22 cellular contexts compared by ENCODE assay signal in the genomic region with DNA sequence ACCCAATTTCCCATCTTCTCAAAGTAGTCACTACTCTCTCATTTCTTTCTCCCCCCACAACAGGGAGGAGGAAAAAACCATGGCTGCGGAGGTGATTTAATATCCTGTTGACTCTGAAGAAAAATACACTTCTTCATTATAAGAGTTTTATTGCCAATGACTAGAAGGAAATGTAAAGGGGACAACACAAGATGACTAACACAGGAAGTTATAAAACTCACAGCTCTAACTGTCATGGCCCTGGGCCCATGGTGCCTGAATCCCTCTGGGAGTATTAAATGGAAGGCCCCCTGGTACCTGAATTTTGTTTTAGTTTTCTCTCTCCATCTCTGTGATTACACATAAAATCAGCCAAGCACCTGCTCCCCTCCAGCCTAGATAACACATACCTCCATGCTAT.
DNase-seq lines count a peak whose midpoint lies in the region; ATAC-seq lines count a peak whose summit lies in the region.
"Had no signal": no experiment of that assay in that cellular context is flagged by ENCODE, and none has a peak within 500 bp of the region (broad histone marks: within the 10 kb centered on the region; RNA-seq: fewer than 3 reads in every experiment).

No MANE protein-coding gene starts in this region.

- no peak for ATAC-seq in GM21447 (IDR thresholded peaks at IDR 0.05; ENCODE audit: unreplicated experiment)
- ATAC-seq: gastrocnemius medialis; left cardiac atrium; stimulated activated memory B cell treated with anti-CD40 and anti-IgM and Interleukin-4, amounts not matched to agents 10 μg/mL and 1 μg/mL and 100 μg/mL, for 72 hours had no signal

- H3K27me3 ChIP-seq in skeletal muscle satellite cell (ENCODE audit: control insufficient read depth, insufficient read depth, low read length), result no peaks in the 10 kb centered on the region
- H3K27me3 ChIP-seq: gastrocnemius medialis had no signal

- H3K4me3 ChIP-seq in skeletal muscle satellite cell (ENCODE audit: low read length), result no peak overlapping the region
- H3K4me3 ChIP-seq: dorsolateral prefrontal cortex, gastrocnemius medialis had no signal

- no peaks in the 10 kb centered on the region for H3K36me3 ChIP-seq in skeletal muscle satellite cell (ENCODE audit: insufficient read depth, low read length)
- H3K36me3 ChIP-seq: gastrocnemius medialis had no signal

- H3K4me1 ChIP-seq in skeletal muscle satellite cell (ENCODE audit: control insufficient read depth, insufficient read depth, low read length), result peaks cover 10% of the 10 kb centered on the region

- H3K4me2 ChIP-seq in skeletal muscle satellite cell (ENCODE audit: low read length), result peak overlapping the region; percentile 19

- DNase-seq in EL (peak; percentile 4), M059J (ENCODE audit: low read depth) (peak; percentile 85), dermis blood vessel endothelial cell (peak; percentile 72), mesenteric fat pad (ENCODE audit: low spot score) (no peak), NCI-H146 treated with DMSO at 0.1 percent for 48 hours (lab: John Stamatoyannopoulos, UW; ENCODE audit: unreplicated experiment) (no peak)
- DNase-seq: activated CD4-positive, alpha-beta T cell treated with anti-CD3 and anti-CD28 coated beads, Interleukin-2, amount 50 U/mL, for 1 hour; activated CD8-positive, alpha-beta memory T cell treated with anti-CD3 and anti-CD28 coated beads, Interleukin-2, amount 50 U/mL, for 48 hours; activated gamma-delta T cell treated with Interleukin-2 at 50 U/mL for 16 hours; amniotic stem cell; CD8-positive, alpha-beta memory T cell; dorsolateral prefrontal cortex; erythroblast; gastrocnemius medialis; HCEC 1CT; left cardiac atrium; NCI-H1105 treated with DMSO at 0.1 percent for 48 hours; NCI-H2171; nucleus accumbens; T-helper 2 cell had no signal

- H3K9me3 ChIP-seq in skeletal muscle satellite cell (replicated peaks; ENCODE audit: low read length), result no peaks in the 10 kb centered on the region
- H3K9me3 ChIP-seq: gastrocnemius medialis had no signal

- no peak overlapping the region for H3K9ac ChIP-seq in skeletal muscle satellite cell (ENCODE audit: low read depth, low read length)

Comparison
In these comparisons a context has a peak if more than half of its experiments do, and no peak if none do; other contexts are left out.
1. DNase-seq: peak in EL (single experiment), M059J (single experiment) and dermis blood vessel endothelial cell (single experiment); none in mesenteric fat pad (single experiment) and NCI-H146 treated with DMSO at 0.1 percent for 48 hours (single experiment).